ENCODE assay signal across 28 cellular contexts in the genomic region with DNA sequence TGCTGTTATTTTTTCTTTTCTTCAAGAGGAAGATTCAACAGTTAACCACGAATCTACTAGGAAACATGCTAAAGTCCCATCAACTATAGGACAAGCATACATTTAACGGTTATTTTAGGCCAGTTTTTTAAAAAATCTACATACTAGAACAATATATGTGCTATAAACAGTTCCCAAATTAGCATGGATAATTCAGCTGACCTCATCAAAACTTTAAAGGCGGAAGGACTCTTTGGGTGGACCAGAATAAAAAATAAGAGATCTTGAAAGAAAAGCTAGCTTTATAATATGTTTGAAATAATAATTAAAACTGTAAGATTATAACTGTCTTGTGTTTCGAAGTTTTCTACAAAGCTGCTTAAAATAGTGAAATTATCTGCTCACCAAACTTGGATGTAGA.
"Had no signal": no experiment of that assay in that cellular context is flagged by ENCODE, and none has a peak within 500 bp of the region (broad histone marks: within the 10 kb centered on the region; RNA-seq: fewer than 3 reads in every experiment).

No MANE protein-coding gene starts in this region.

- H3K9me3 ChIP-seq: ovary, psoas muscle, suprapubic skin, testis, tibial artery, transverse colon, upper lobe of right lung, uterus had no signal

- H3K27me3 ChIP-seq: neural progenitor cell, ovary, spleen, suprapubic skin, testis, tibial artery, transverse colon, upper lobe of right lung, uterus had no signal

- H3K27ac ChIP-seq: neural progenitor cell, ovary, parathyroid adenoma, psoas muscle, skin epidermis, spleen, suprapubic skin, testis, tibial artery, transverse colon, upper lobe of right lung, uterus had no signal

- ATAC-seq: natural killer cell; psoas muscle; right cardiac atrium; sciatic nerve; stimulated activated memory B cell treated with anti-CD40 and anti-IgM and Interleukin-4, amounts not matched to agents 10 μg/mL and 1 μg/mL and 100 μg/mL, for 72 hours; stimulated activated naive CD8-positive, alpha-beta T cell treated with anti-CD3 and anti-CD28 coated beads, Interleukin-15, amount 100 ng/mL, for 72 hours; stimulated activated naive CD8-positive, alpha-beta T cell treated with anti-CD3 and anti-CD28 coated beads, Interleukin-15, Interleukin-2, amounts not matched to agents 100 U/mL and 50 U/mL, for 24 hours; upper lobe of right lung had no signal

- DNase-seq: natural killer cell; occipital lobe; ovary; posterior cingulate gyrus; psoas muscle; right cardiac atrium; spleen; stimulated activated CD4-positive, alpha-beta T cell treated with anti-CD3 and anti-CD28 coated beads, Interleukin-12 subunit alpha, Interleukin-12 subunit beta, amount 100 ng/mL, for 4 hours; stimulated activated CD4-positive, alpha-beta T cell treated with anti-CD3 and anti-CD28 coated beads, Interleukin-1b, Interleukin-23, amount 100 ng/mL, for 48 hours; stimulated activated CD4-positive, alpha-beta T cell treated with anti-CD3 and anti-CD28 coated beads, Interleukin-4, amount 100 ng/mL, for 1 hour; stimulated activated CD4-positive, alpha-beta T cell treated with anti-CD3 and anti-CD28 coated beads, Interleukin-4, amount 100 ng/mL, for 4 hours; stimulated activated CD8-positive, alpha-beta memory T cell treated with anti-CD3 and anti-CD28 coated beads, Interleukin-4, amount 100 ng/mL, for 48 hours; stimulated activated naive CD4-positive, alpha-beta T cell; stimulated activated naive CD8-positive, alpha-beta T cell treated with anti-CD3 and anti-CD28 coated beads, Interleukin-15, amount 100 ng/mL, for 72 hours; stimulated activated naive CD8-positive, alpha-beta T cell treated with anti-CD3 and anti-CD28 coated beads, Interleukin-15, Interleukin-2, amounts not matched to agents 100 U/mL and 50 U/mL, for 24 hours; substantia nigra; testis; tibial artery; transverse colon; upper lobe of right lung; uterus had no signal

- H2AFZ ChIP-seq: neural progenitor cell, parathyroid adenoma had no signal

- H3K9ac ChIP-seq: neural progenitor cell, parathyroid adenoma had no signal

- H3K36me3 ChIP-seq: neural progenitor cell, ovary, uterus had no signal

- H3K4me3 ChIP-seq: neural progenitor cell, ovary, psoas muscle, skin epidermis, smooth muscle cell, spleen, suprapubic skin, testis, tibial artery, transverse colon, upper lobe of right lung, uterus had no signal

- H3K4me2 ChIP-seq: neural progenitor cell, smooth muscle cell had no signal

- H3K4me1 ChIP-seq: neural progenitor cell, parathyroid adenoma, psoas muscle, spleen, suprapubic skin, testis, tibial artery, transverse colon, upper lobe of right lung, uterus had no signal
